In genomic region chr15:92105611-92106010, GRCh38 we compare ENCODE assay signal across 26 cellular contexts.
"Had no signal": no experiment of that assay in that cellular context is flagged by ENCODE, and none has a peak within 500 bp of the region (broad histone marks: within the 10 kb centered on the region; RNA-seq: fewer than 3 reads in every experiment).

No MANE protein-coding gene starts in this region.

- H3K27me3 ChIP-seq: left lung, ovary, tibial nerve, uterus had no signal

- H3K9me3 ChIP-seq: left lung, mucosa of descending colon, ovary, tibial nerve, uterus had no signal

- H3K36me3 Mint-ChIP-seq: memory B cell; natural killer cell treated with Interleukin-12 subunit alpha and Interleukin-12 subunit beta and Interleukin-15 and Interleukin-18, amount 100 ng/mL, for 72 hours had no signal

- H3K27me3 Mint-ChIP-seq: naive thymus-derived CD4-positive, alpha-beta T cell; natural killer cell treated with Interleukin-12 subunit alpha and Interleukin-12 subunit beta and Interleukin-15 and Interleukin-18, amount 100 ng/mL, for 72 hours; stimulated activated naive CD8-positive, alpha-beta T cell treated with anti-CD3 and anti-CD28 coated beads, Interleukin-15, Interleukin-2, amounts not matched to agents 100 ng/mL and 50 ng/mL, for 24 hours had no signal

- ATAC-seq: left colon; left lung; mucosa of descending colon; naive thymus-derived CD4-positive, alpha-beta T cell; natural killer cell treated with Interleukin-12 subunit alpha and Interleukin-12 subunit beta and Interleukin-15 and Interleukin-18, amount 100 ng/mL, for 72 hours; right cardiac atrium; sciatic nerve had no signal

- H3K9me3 Mint-ChIP-seq: memory B cell; naive thymus-derived CD4-positive, alpha-beta T cell; natural killer cell treated with Interleukin-12 subunit alpha and Interleukin-12 subunit beta and Interleukin-15 and Interleukin-18, amount 100 ng/mL, for 72 hours; neural crest cell; stimulated activated naive CD8-positive, alpha-beta T cell treated with anti-CD3 and anti-CD28 coated beads, Interleukin-15, Interleukin-2, amounts not matched to agents 100 ng/mL and 50 ng/mL, for 24 hours had no signal

- H3K36me3 ChIP-seq: ovary, uterus had no signal

- H3K27ac Mint-ChIP-seq: memory B cell; naive thymus-derived CD4-positive, alpha-beta T cell; natural killer cell treated with Interleukin-12 subunit alpha and Interleukin-12 subunit beta and Interleukin-15 and Interleukin-18, amount 100 ng/mL, for 72 hours; progenitor cell of endocrine pancreas; stimulated activated naive CD8-positive, alpha-beta T cell treated with anti-CD3 and anti-CD28 coated beads, Interleukin-15, Interleukin-2, amounts not matched to agents 100 ng/mL and 50 ng/mL, for 24 hours; type B pancreatic cell had no signal

- H3K4me3 Mint-ChIP-seq: memory B cell; naive thymus-derived CD4-positive, alpha-beta T cell; natural killer cell treated with Interleukin-12 subunit alpha and Interleukin-12 subunit beta and Interleukin-15 and Interleukin-18, amount 100 ng/mL, for 72 hours; neural crest cell; stimulated activated naive CD8-positive, alpha-beta T cell treated with anti-CD3 and anti-CD28 coated beads, Interleukin-15, Interleukin-2, amounts not matched to agents 100 ng/mL and 50 ng/mL, for 24 hours; type B pancreatic cell had no signal

- DNase-seq: hippocampal formation; kidney glomerular epithelial cell; left colon; left lung; midbrain; mucosa of descending colon; naive thymus-derived CD4-positive, alpha-beta T cell; ovary; right cardiac atrium; stimulated activated CD4-positive, alpha-beta T cell treated with anti-CD3 and anti-CD28 coated beads, Interleukin-12 subunit alpha, Interleukin-12 subunit beta, amount 100 ng/mL, for 4 hours; stimulated activated CD4-positive, alpha-beta T cell treated with anti-CD3 and anti-CD28 coated beads, Interleukin-15, amount 100 ng/mL, for 24 hours; stimulated activated CD4-positive, alpha-beta T cell treated with anti-CD3 and anti-CD28 coated beads, Interleukin-2, amount 100 ng/mL, for 24 hours; stimulated activated CD4-positive, alpha-beta T cell treated with anti-CD3 and anti-CD28 coated beads, Interleukin-4, amount 100 ng/mL, for 1 hour; stimulated activated naive CD4-positive, alpha-beta T cell; substantia nigra; uterus had no signal

- H3K4me1 ChIP-seq: left lung, uterus had no signal

- H3K4me3 ChIP-seq: left lung, lung, mucosa of descending colon, ovary, skin epidermis, tibial nerve, uterus had no signal

- H3K27ac ChIP-seq: left lung, ovary, skin epidermis, tibial nerve, uterus had no signal
